In genomic region chr6:122695188-122695587, GRCh38 we compare ENCODE assay signal across 23 cellular contexts.
DNase-seq lines count a peak whose midpoint lies in the region; ATAC-seq, FAIRE-seq and TF ChIP-seq lines count a peak whose summit lies in the region.
"Had no signal": no experiment of that assay in that cellular context is flagged by ENCODE, and none has a peak within 500 bp of the region (broad histone marks: within the 10 kb centered on the region; RNA-seq: fewer than 3 reads in every experiment).

No MANE protein-coding gene starts in this region.

- H3K27ac Mint-ChIP-seq in type B pancreatic cell: no peak overlapping the region
- H3K27ac Mint-ChIP-seq: CD4-positive, alpha-beta T cell had no signal

- H3K9ac ChIP-seq in HepG2 (ENCODE audit: insufficient read depth, low read depth, low read length) (no peak overlapping the region), K562 (ENCODE audit: insufficient read depth in 1 of 2, low read depth in 2 of 2, low read length in 2 of 2) (no peak overlapping the region), keratinocyte (ENCODE audit: control insufficient read depth, extremely low read depth, insufficient read depth, low read length) (no peak overlapping the region)
- H3K9ac ChIP-seq: BLaER1, KMS-11 had no signal

- dilution Hi-C loops in keratinocyte (cut with MboI; ENCODE audit: extremely low pct_ligation_motif_present, low sequenced_read_pairs): no loop called here

- no peaks in the 10 kb centered on the region for H3K9me3 ChIP-seq in HepG2 (ENCODE audit: low read length)
- H3K9me3 ChIP-seq in right lobe of liver: no peaks in the 10 kb centered on the region
- no peaks in the 10 kb centered on the region for H3K9me3 ChIP-seq in K562 (replicated peaks; ENCODE audit: control insufficient read depth, insufficient read depth, low read depth, low read length)
- no peaks in the 10 kb centered on the region for H3K9me3 ChIP-seq in keratinocyte (ENCODE audit: control insufficient read depth, low read depth, low read length)
- H3K9me3 ChIP-seq: BLaER1 had no signal

- BruUV-seq in HepG2 (replicated peaks; lab: Mats Ljungman, UMichigan) (no TSS peak), K562 (replicated peaks; lab: Mats Ljungman, UMichigan) (no TSS peak)

- no peaks in the 10 kb centered on the region for H3K27me3 Mint-ChIP-seq in type B pancreatic cell
- H3K27me3 Mint-ChIP-seq: CD4-positive, alpha-beta T cell had no signal

- peaks cover 18% of the 10 kb centered on the region for H3K4me1 Mint-ChIP-seq in type B pancreatic cell (ENCODE audit: unreplicated experiment)

- WGBS in HepG2 (ENCODE audit: low lambda C conversion rate): 37% methylated on average over 3 of the region's 3 CpGs
- 68% methylated on average over 3 of the region's 3 CpGs for WGBS in right lobe of liver (ENCODE audit: insufficient coverage, low coverage, low lambda C conversion rate, missing lambda C conversion rate)
- 63% methylated on average over 3 of the region's 3 CpGs for WGBS in K562 (ENCODE audit: insufficient coverage, low coverage, missing lambda C conversion rate)

- no peak for TF ChIP-seq EP300 in HepG2 (IDR thresholded peaks at IDR 0.05; ENCODE audit: low read depth in 2 of 2, low read length in 2 of 2)
- no peak for TF ChIP-seq EP300 in HepG2 (CRISPR knock-in tag; IDR thresholded peaks at IDR 0.05; ENCODE audit: borderline replicate concordance)
- no peak for TF ChIP-seq EP300 in K562 (IDR thresholded peaks at IDR 0.05; ENCODE audit: low read length)

- in situ Hi-C loops in HepG2 (cut with HindIII; ENCODE audit: extremely low pct_ligation_motif_present, low pct_unique_long_range_greater_than_20kb) (no loop called here), K562 (cut with MboI) (no loop called here)

- H2AFZ ChIP-seq in HepG2 (ENCODE audit: low read length): no peak overlapping the region
- no peak overlapping the region for H2AFZ ChIP-seq in K562 (ENCODE audit: low read depth, low read length)
- no peak overlapping the region for H2AFZ ChIP-seq in keratinocyte (ENCODE audit: control insufficient read depth, low read length)

- no peaks in the 10 kb centered on the region for H3K79me2 ChIP-seq in HepG2 (ENCODE audit: insufficient read depth, low read length)
- no peaks in the 10 kb centered on the region for H3K79me2 ChIP-seq in K562 (ENCODE audit: control insufficient read depth, insufficient read depth, low read length)
- no peaks in the 10 kb centered on the region for H3K79me2 ChIP-seq in keratinocyte (ENCODE audit: control insufficient read depth, insufficient read depth, low read length)

- H3K36me3 ChIP-seq in HepG2 (replicated peaks in 1 of 2; ENCODE audit: control insufficient read depth in 1 of 2, insufficient read depth in 2 of 2, low read length in 2 of 2): no peaks in the 10 kb centered on the region
- no peaks in the 10 kb centered on the region for H3K36me3 ChIP-seq in right lobe of liver
- H3K36me3 ChIP-seq in K562 (ENCODE audit: control insufficient read depth, insufficient read depth, low read length): no peaks in the 10 kb centered on the region
- H3K36me3 ChIP-seq in keratinocyte (ENCODE audit: control insufficient read depth in 2 of 2, extremely low read depth in 1 of 2, insufficient read depth in 2 of 2, low read length in 2 of 2): no peaks in the 10 kb centered on the region
- H3K36me3 ChIP-seq: BLaER1 had no signal

- POLR2A ChIA-PET in HepG2 (lab: Yijun Ruan, JAX): no interaction called here
- POLR2A ChIA-PET in K562 (lab: Yijun Ruan, JAX): interaction anchor here (0.9 kb wide), 1 partner anchor 101 kb away, joined by 4 read pairs; no protein-coding TSS in a partner anchor

- no peak overlapping the region for H3K27ac ChIP-seq in HepG2 (ENCODE audit: extremely low read length, insufficient read depth, low read length)
- no peak overlapping the region for H3K27ac ChIP-seq in right lobe of liver
- H3K27ac ChIP-seq in K562 (ENCODE audit: extremely low read depth, low read depth, low read length): no peak overlapping the region
- H3K27ac ChIP-seq in keratinocyte (ENCODE audit: control insufficient read depth, insufficient read depth, low read length): peak overlapping the region; percentile 73
- H3K27ac ChIP-seq: BLaER1, KMS-11, RWPE1 had no signal

- DNase-seq in HepG2 (ENCODE audit: low spot score): no peak
- no peak for DNase-seq in right lobe of liver
- DNase-seq in K562 (ENCODE audit: extremely low read depth in 1 of 4, low spot score in 3 of 4): no peak
- no peak for DNase-seq in keratinocyte (ENCODE audit: low read depth, low spot score)
- no peak for DNase-seq in type B pancreatic cell (ENCODE audit: extremely low spot score, unreplicated experiment)
- DNase-seq: CD4-positive, alpha-beta T cell; COR-L47; DMS53; H7; MM.1S; NCI-H2029; NCI-H446 treated with DMSO at 0.1 percent for 48 hours; NCI-H526; NK-92 treated with Interleukin-12 subunit alpha and Interleukin-12 subunit beta, amount 100 ng/mL, for 24 hours; SIG-M5 had no signal

- no peak for FAIRE-seq in HepG2 (lab: Jason Lieb, UNC)
- FAIRE-seq in K562 (lab: Jason Lieb, UNC): no peak
- no peak for FAIRE-seq in keratinocyte (lab: Jason Lieb, UNC)
- FAIRE-seq: GM18507, HTR-8/SVneo had no signal

- H3K27me3 ChIP-seq in HepG2 (ENCODE audit: control insufficient read depth in 1 of 2, insufficient read depth in 2 of 2, low read length in 2 of 2) (no peaks in the 10 kb centered on the region), right lobe of liver (no peaks in the 10 kb centered on the region), K562 (ENCODE audit: control insufficient read depth in 2 of 2, insufficient read depth in 2 of 2, low read length in 2 of 2) (no peaks in the 10 kb centered on the region), keratinocyte (ENCODE audit: control insufficient read depth, extremely low read depth, insufficient read depth, low read length) (no peaks in the 10 kb centered on the region)
- H3K27me3 ChIP-seq: BLaER1 had no signal

- H3K4me3 Mint-ChIP-seq in type B pancreatic cell: no peak overlapping the region
- H3K4me3 Mint-ChIP-seq: CD4-positive, alpha-beta T cell had no signal

- TF ChIP-seq POLR2A in HepG2 (IDR thresholded peaks at IDR 0.05; ENCODE audit: insufficient read depth in 1 of 2, low read depth in 2 of 2, low read length in 2 of 2) (no peak), right lobe of liver (IDR thresholded peaks at IDR 0.05) (no peak), K562 (conservative IDR thresholded peaks at IDR 0.05) (no peak)

- no peak for TF ChIP-seq CTCF in HepG2 (CRISPR knock-in tag; IDR thresholded peaks at IDR 0.05)
- TF ChIP-seq CTCF in right lobe of liver (IDR thresholded peaks at IDR 0.05): no peak
- TF ChIP-seq CTCF in K562 (IDR thresholded peaks at IDR 0.05 in 2 of 3, conservative IDR thresholded peaks at IDR 0.05 in 1 of 3; ENCODE audit: insufficient read depth in 2 of 3, low read depth in 1 of 3, low read length in 3 of 3): no peak
- no peak for TF ChIP-seq CTCF in keratinocyte (optimal IDR thresholded peaks at IDR 0.05 in 1 of 3, IDR thresholded peaks at IDR 0.05 in 1 of 3, conservative IDR thresholded peaks at IDR 0.05 in 1 of 3; ENCODE audit: extremely low read depth in 1 of 3, insufficient read depth in 2 of 3, low read length in 3 of 3)
- no peak for TF ChIP-seq CTCF in type B pancreatic cell (conservative IDR thresholded peaks at IDR 0.05)

- CTCF ChIA-PET in HepG2 (lab: Yijun Ruan, JAX; ENCODE audit: low intra/inter-chr PET ratio, low total read pairs): no interaction called here
- CTCF ChIA-PET in K562 (lab: Yijun Ruan, JAX; ENCODE audit: low intra/inter-chr PET ratio): no interaction called here

- H3K4me3 ChIP-seq in HepG2 (replicated peaks in 1 of 3; ENCODE audit: insufficient read depth in 1 of 3, low read depth in 2 of 3, low read length in 3 of 3) (no peak overlapping the region), right lobe of liver (no peak overlapping the region), K562 (no peak overlapping the region), keratinocyte (ENCODE audit: control insufficient read depth in 2 of 3, extremely low read depth in 1 of 3, insufficient read depth in 2 of 3, low read depth in 1 of 3, low read length in 3 of 3) (no peak overlapping the region)
- H3K4me3 ChIP-seq: BLaER1 had no signal

- no peak for TF ChIP-seq RAD21 in HepG2 (CRISPR knock-in tag; IDR thresholded peaks at IDR 0.05)
- no peak for TF ChIP-seq RAD21 in K562 (CRISPR knock-in tag; conservative IDR thresholded peaks at IDR 0.05 in 1 of 2, IDR thresholded peaks at IDR 0.05 in 1 of 2)

- H3K4me1 ChIP-seq in HepG2 (ENCODE audit: insufficient read depth, low read length) (no peaks in the 10 kb centered on the region), right lobe of liver (no peaks in the 10 kb centered on the region), K562 (replicated peaks in 1 of 2; ENCODE audit: control insufficient read depth in 2 of 2, insufficient read depth in 2 of 2, low read length in 2 of 2) (no peaks in the 10 kb centered on the region), keratinocyte (ENCODE audit: control insufficient read depth, extremely low read depth, insufficient read depth, low read length) (peaks cover 23% of the 10 kb centered on the region)
- H3K4me1 ChIP-seq: BLaER1 had no signal

- ATAC-seq in HepG2: no peak
- ATAC-seq in right lobe of liver: no peak
- ATAC-seq in K562: no peak
- ATAC-seq in HG03135 (IDR thresholded peaks at IDR 0.05; ENCODE audit: unreplicated experiment): no peak
- no peak for ATAC-seq in HG03469 (IDR thresholded peaks at IDR 0.05; ENCODE audit: unreplicated experiment)
- ATAC-seq: Panc1 had no signal

- peaks cover 4% of the 10 kb centered on the region for H3K36me3 Mint-ChIP-seq in type B pancreatic cell

- H4K20me1 ChIP-seq in HepG2 (ENCODE audit: insufficient read depth, low read length) (no peaks in the 10 kb centered on the region), K562 (replicated peaks; ENCODE audit: control insufficient read depth, insufficient read depth, low read length) (no peaks in the 10 kb centered on the region), keratinocyte (ENCODE audit: control insufficient read depth, extremely low read depth, insufficient read depth, low read length) (no peaks in the 10 kb centered on the region)
- H4K20me1 ChIP-seq: BLaER1 had no signal

- H3K4me2 ChIP-seq in HepG2 (ENCODE audit: low read depth, low read length): no peak overlapping the region
- H3K4me2 ChIP-seq in K562 (ENCODE audit: insufficient read depth, low read length): no peak overlapping the region
- no peak overlapping the region for H3K4me2 ChIP-seq in keratinocyte (ENCODE audit: control insufficient read depth, extremely low read depth, insufficient read depth, low read depth, low read length)
- H3K4me2 ChIP-seq: BLaER1, KMS-11 had no signal

- peaks cover 5% of the 10 kb centered on the region for H3K9me3 Mint-ChIP-seq in type B pancreatic cell
- H3K9me3 Mint-ChIP-seq: CD4-positive, alpha-beta T cell had no signal

- intact Hi-C loops in HepG2 (cut with micrococcal nuclease; ENCODE audit: unreplicated experiment) (no loop called here), right lobe of liver (cut with DNase I) (no loop called here), K562 (cut with micrococcal nuclease) (no loop called here)

- H3K9me1 ChIP-seq in K562 (ENCODE audit: control insufficient read depth, insufficient read depth, low read length) (no peaks in the 10 kb centered on the region), keratinocyte (ENCODE audit: control insufficient read depth, extremely low read depth, insufficient read depth, low read length) (no peaks in the 10 kb centered on the region)

TF ChIP-seq in HepG2, 621 proteins besides CTCF, POLR2A, EP300 and RAD21 (continues in another document):
- TF ChIP-seq NCOA2 (CRISPR knock-in tag; IDR thresholded peaks at IDR 0.05): no peak

TF ChIP-seq in K562, 482 proteins besides CTCF, POLR2A, EP300 and RAD21 (continues in another document):
- no peak for TF ChIP-seq HNRNPL (IDR thresholded peaks at IDR 0.05; ENCODE audit: low read depth, low read length)

Comparison
In these comparisons a context has a peak if more than half of its experiments do, and no peak if none do; other contexts are left out.
1. Of the 241 proteins assayed by ChIP-seq in both HepG2 and K562: peak only in HepG2: none; only in K562: CEBPG; in both: CEBPB; in neither: 239.